Comparison of ENCODE assay signal across 8 cellular contexts in genomic region chr7:6730343-6730633, GRCh38. TPM values are rescaled to one million over a fixed set of nuclear protein-coding genes. Genes with fewer than 3 reads are reported as not detected.
DNase-seq lines count a peak whose midpoint lies in the region; ATAC-seq lines count a peak whose summit lies in the region.

No MANE protein-coding gene starts in this region.

- peak overlapping the region; percentile 85 for H3K4me3 ChIP-seq in iPS-15b (ENCODE audit: low read depth, low read length)

- peaks cover 3% of the 10 kb centered on the region for H3K9me3 Mint-ChIP-seq in activated naive CD4-positive, alpha-beta T cell treated with anti-CD3 and anti-CD28 coated beads, Interleukin-2, amount 10 ng/mL, durations not matched to agents 7 days and 5 days
- no peaks in the 10 kb centered on the region for H3K9me3 Mint-ChIP-seq in activated T-helper 17 cell treated with anti-CD3 and anti-CD28 coated beads, Interleukin-2, amount 50 U/mL, for 72 hours
- peaks cover 3% of the 10 kb centered on the region for H3K9me3 Mint-ChIP-seq in stimulated activated effector memory CD8-positive, alpha-beta T cell treated with anti-CD3 and anti-CD28 coated beads, Interleukin-12 subunit alpha, Interleukin-12 subunit beta, amount 100 ng/mL, for 72 hours

- ATAC-seq in activated T-helper 17 cell treated with anti-CD3 and anti-CD28 coated beads, Interleukin-2, amount 50 U/mL, for 72 hours (replicated peaks) = no peak
- ATAC-seq in stimulated activated effector memory CD8-positive, alpha-beta T cell treated with anti-CD3 and anti-CD28 coated beads, Interleukin-12 subunit alpha, Interleukin-12 subunit beta, amount 100 ng/mL, for 72 hours = no peak
- no peak for ATAC-seq in HG02938 (IDR thresholded peaks at IDR 0.05; ENCODE audit: unreplicated experiment)

- H3K27ac Mint-ChIP-seq in activated naive CD4-positive, alpha-beta T cell treated with anti-CD3 and anti-CD28 coated beads, Interleukin-2, amount 10 ng/mL, durations not matched to agents 7 days and 5 days = peak overlapping the region; percentile 88
- peak overlapping the region; percentile 96 for H3K27ac Mint-ChIP-seq in activated T-helper 17 cell treated with anti-CD3 and anti-CD28 coated beads, Interleukin-2, amount 50 U/mL, for 72 hours
- H3K27ac Mint-ChIP-seq in stimulated activated effector memory CD8-positive, alpha-beta T cell treated with anti-CD3 and anti-CD28 coated beads, Interleukin-12 subunit alpha, Interleukin-12 subunit beta, amount 100 ng/mL, for 72 hours = peak overlapping the region; percentile 92

- CTCF ChIA-PET in activated naive CD4-positive, alpha-beta T cell treated with anti-CD3 and anti-CD28 coated beads, Interleukin-2, amount 10 ng/mL, durations not matched to agents 7 days and 5 days (lab: Charles Lee) = no interaction called here

- H3K27me3 ChIP-seq in iPS-15b (ENCODE audit: control insufficient read depth, insufficient read depth, low read length) = no peaks in the 10 kb centered on the region

- DNase-seq in activated naive CD4-positive, alpha-beta T cell treated with anti-CD3 and anti-CD28 coated beads, Interleukin-2, amount 10 ng/mL, durations not matched to agents 7 days and 5 days = no peak
- no peak for DNase-seq in activated naive CD4-positive, alpha-beta T cell treated with anti-CD3 and anti-CD28 coated beads, Interleukin-2, amount 50 U/mL, for 16 hours
- DNase-seq in stimulated activated effector memory CD8-positive, alpha-beta T cell treated with anti-CD3 and anti-CD28 coated beads, Interleukin-12 subunit alpha, Interleukin-12 subunit beta, amount 100 ng/mL, for 72 hours (ENCODE audit: low spot score in 2 of 2) = no peak
- DNase-seq in NCI-H2171 treated with DMSO at 0.1 percent for 48 hours (lab: John Stamatoyannopoulos, UW) (no peak), NCI-H1436 treated with DMSO at 0.1 percent for 48 hours (lab: John Stamatoyannopoulos, UW) (no peak)

- H3K4me1 ChIP-seq in iPS-15b (ENCODE audit: control insufficient read depth, insufficient read depth, low read length) = no peaks in the 10 kb centered on the region

- H3K4me3 Mint-ChIP-seq in activated naive CD4-positive, alpha-beta T cell treated with anti-CD3 and anti-CD28 coated beads, Interleukin-2, amount 10 ng/mL, durations not matched to agents 7 days and 5 days = peak overlapping the region; percentile 97
- H3K4me3 Mint-ChIP-seq in activated T-helper 17 cell treated with anti-CD3 and anti-CD28 coated beads, Interleukin-2, amount 50 U/mL, for 72 hours = peak overlapping the region; percentile 92
- H3K4me3 Mint-ChIP-seq in stimulated activated effector memory CD8-positive, alpha-beta T cell treated with anti-CD3 and anti-CD28 coated beads, Interleukin-12 subunit alpha, Interleukin-12 subunit beta, amount 100 ng/mL, for 72 hours = peak overlapping the region; percentile 88

- peaks cover 12% of the 10 kb centered on the region for H3K27me3 Mint-ChIP-seq in activated naive CD4-positive, alpha-beta T cell treated with anti-CD3 and anti-CD28 coated beads, Interleukin-2, amount 10 ng/mL, durations not matched to agents 7 days and 5 days
- H3K27me3 Mint-ChIP-seq in activated T-helper 17 cell treated with anti-CD3 and anti-CD28 coated beads, Interleukin-2, amount 50 U/mL, for 72 hours = no peaks in the 10 kb centered on the region

- peak overlapping the region; percentile 79 for H3K9ac ChIP-seq in iPS-15b (ENCODE audit: low read depth, low read length)

- H3K36me3 ChIP-seq in iPS-15b (ENCODE audit: control insufficient read depth, insufficient read depth, low read length) = no peaks in the 10 kb centered on the region

- H3K4me1 Mint-ChIP-seq in activated naive CD4-positive, alpha-beta T cell treated with anti-CD3 and anti-CD28 coated beads, Interleukin-2, amount 10 ng/mL, durations not matched to agents 7 days and 5 days = peaks cover 37% of the 10 kb centered on the region
- peaks cover 4% of the 10 kb centered on the region for H3K4me1 Mint-ChIP-seq in activated T-helper 17 cell treated with anti-CD3 and anti-CD28 coated beads, Interleukin-2, amount 50 U/mL, for 72 hours
- peaks cover 11% of the 10 kb centered on the region for H3K4me1 Mint-ChIP-seq in stimulated activated effector memory CD8-positive, alpha-beta T cell treated with anti-CD3 and anti-CD28 coated beads, Interleukin-12 subunit alpha, Interleukin-12 subunit beta, amount 100 ng/mL, for 72 hours

- H3K36me3 Mint-ChIP-seq in activated naive CD4-positive, alpha-beta T cell treated with anti-CD3 and anti-CD28 coated beads, Interleukin-2, amount 10 ng/mL, durations not matched to agents 7 days and 5 days = peaks cover 38% of the 10 kb centered on the region
- H3K36me3 Mint-ChIP-seq in activated T-helper 17 cell treated with anti-CD3 and anti-CD28 coated beads, Interleukin-2, amount 50 U/mL, for 72 hours (ENCODE audit: low read depth) = peaks cover 60% of the 10 kb centered on the region
- peaks cover 54% of the 10 kb centered on the region for H3K36me3 Mint-ChIP-seq in stimulated activated effector memory CD8-positive, alpha-beta T cell treated with anti-CD3 and anti-CD28 coated beads, Interleukin-12 subunit alpha, Interleukin-12 subunit beta, amount 100 ng/mL, for 72 hours

- no peaks in the 10 kb centered on the region for H3K9me3 ChIP-seq in iPS-15b (ENCODE audit: control insufficient read depth, insufficient read depth, low read length)

RNA-seq across cellular contexts. Expression of gene ZNF12, which starts 23.5 kb away (rescaled TPM):
- total RNA-seq in activated T-helper 17 cell treated with anti-CD3 and anti-CD28 coated beads, Interleukin-2, amount 50 U/mL, for 72 hours = 10 to 100 TPM; 15.4 to 29.8 TPM

RNA-seq across cellular contexts. Expression of gene RSPH10B2, which starts 23.6 kb away (rescaled TPM):
- total RNA-seq in activated T-helper 17 cell treated with anti-CD3 and anti-CD28 coated beads, Interleukin-2, amount 50 U/mL, for 72 hours = under 1 TPM; 0.95 TPM
